ENCODE assay signal across 16 cellular contexts in genomic region chr2:6880200-6880733, GRCh38. TPM values are rescaled to one million over a fixed set of nuclear protein-coding genes. Genes with fewer than 3 reads are reported as not detected.
DNase-seq lines count a peak whose midpoint lies in the region; ATAC-seq and TF ChIP-seq lines count a peak whose summit lies in the region.
"Had no signal": no experiment of that assay in that cellular context is flagged by ENCODE, and none has a peak within 500 bp of the region (broad histone marks: within the 10 kb centered on the region; RNA-seq: fewer than 3 reads in every experiment).

No MANE protein-coding gene starts in this region.

- peaks cover 8% of the 10 kb centered on the region for H3F3A ChIP-seq in MM.1S (ENCODE audit: insufficient read depth, low read length)

- H3K36me3 ChIP-seq in spleen, result no peaks in the 10 kb centered on the region
- H3K36me3 ChIP-seq in MM.1S (replicated peaks; ENCODE audit: insufficient read depth, low read length), result no peaks in the 10 kb centered on the region
- H3K36me3 ChIP-seq: breast epithelium, HAP-1 had no signal

- TF ChIP-seq CTCF in spleen (IDR thresholded peaks at IDR 0.05 in 8 of 11, conservative IDR thresholded peaks at IDR 0.05 in 3 of 11), result no peak
- no peak for TF ChIP-seq CTCF in MM.1S (IDR thresholded peaks at IDR 0.05; ENCODE audit: low read length)

- H3K27ac Mint-ChIP-seq in activated T-cell treated with anti-CD3 and anti-CD28 coated beads, Interleukin-2, amount 50 U/mL, for 72 hours, result peak overlapping the region; percentile 93
- H3K27ac Mint-ChIP-seq in activated naive CD8-positive, alpha-beta T cell treated with anti-CD3 and anti-CD28 coated beads for 36 hours, result peak overlapping the region; percentile 72

- no peaks in the 10 kb centered on the region for H3K27me3 Mint-ChIP-seq in activated T-cell treated with anti-CD3 and anti-CD28 coated beads, Interleukin-2, amount 50 U/mL, for 72 hours (ENCODE audit: low read depth)
- H3K27me3 Mint-ChIP-seq in activated naive CD8-positive, alpha-beta T cell treated with anti-CD3 and anti-CD28 coated beads for 36 hours, result no peaks in the 10 kb centered on the region

- peaks cover 2 to 3% of the 10 kb centered on the region in 2 donors for H3K36me3 Mint-ChIP-seq in activated T-cell treated with anti-CD3 and anti-CD28 coated beads, Interleukin-2, amount 50 U/mL, for 72 hours (ENCODE audit: insufficient read depth in 2 of 2)
- H3K36me3 Mint-ChIP-seq in activated naive CD8-positive, alpha-beta T cell treated with anti-CD3 and anti-CD28 coated beads for 36 hours, result no peaks in the 10 kb centered on the region

- no peaks in the 10 kb centered on the region for H3K9me2 ChIP-seq in MM.1S (replicated peaks; ENCODE audit: insufficient read depth, low read length)

- intact Hi-C loops in spleen (cut with DNase I; ENCODE audit: low total_unique reads), result no loop called here

- H3K9ac ChIP-seq in MM.1S (ENCODE audit: low read length), result no peak overlapping the region

- H3K9me3 Mint-ChIP-seq in activated T-cell treated with anti-CD3 and anti-CD28 coated beads, Interleukin-2, amount 50 U/mL, for 72 hours, result no peaks in the 10 kb centered on the region
- no peaks in the 10 kb centered on the region for H3K9me3 Mint-ChIP-seq in activated naive CD8-positive, alpha-beta T cell treated with anti-CD3 and anti-CD28 coated beads for 36 hours

- peak; percentile 46 to 53 for ATAC-seq in activated T-cell treated with anti-CD3 and anti-CD28 coated beads, Interleukin-2, amount 50 U/mL, for 72 hours (replicated peaks in 1 of 2)
- no peak for ATAC-seq in HG03196 (IDR thresholded peaks at IDR 0.05; ENCODE audit: unreplicated experiment)

- TF ChIP-seq POLR2A in spleen (IDR thresholded peaks at IDR 0.05), result no peak

- no peak overlapping the region for H2AFZ ChIP-seq in MM.1S (ENCODE audit: low read length)

- H4K20me1 ChIP-seq in MM.1S (ENCODE audit: insufficient read depth, low read length), result no peaks in the 10 kb centered on the region

- H3K4me1 Mint-ChIP-seq in activated T-cell treated with anti-CD3 and anti-CD28 coated beads, Interleukin-2, amount 50 U/mL, for 72 hours (ENCODE audit: low read depth), result peaks cover 64% of the 10 kb centered on the region
- peaks cover 50% of the 10 kb centered on the region for H3K4me1 Mint-ChIP-seq in activated naive CD8-positive, alpha-beta T cell treated with anti-CD3 and anti-CD28 coated beads for 36 hours

- H3K27ac ChIP-seq in spleen, result peak overlapping the region in 6 of 8 donors; percentile 4 to 54 (median 36)
- H3K27ac ChIP-seq in MM.1S (ENCODE audit: low read length), result no peak overlapping the region
- H3K27ac ChIP-seq: breast epithelium, epithelial cell of prostate had no signal

- peaks cover 17 to 78% (median 41%) of the 10 kb centered on the region in 6 donors for H3K4me1 ChIP-seq in spleen
- peaks cover 17% of the 10 kb centered on the region for H3K4me1 ChIP-seq in MM.1S (ENCODE audit: low read length)
- H3K4me1 ChIP-seq: breast epithelium, HAP-1 had no signal

- H3K79me2 ChIP-seq in MM.1S (ENCODE audit: low read length), result no peaks in the 10 kb centered on the region

- peak in 1 of 2 donors; percentile 18 for DNase-seq in activated T-cell treated with anti-CD3 and anti-CD28 coated beads, Interleukin-2, amount 50 U/mL, for 72 hours
- DNase-seq in activated T-cell treated with anti-CD3 and anti-CD28 coated beads, Interleukin-2, amount 50 U/mL, for 48 hours, result no peak
- DNase-seq in MV-4-11 (lab: John Stamatoyannopoulos, UW) (peak; percentile 60), spleen (no peak), DMS153 treated with DMSO at 0.1 percent for 48 hours (lab: John Stamatoyannopoulos, UW; ENCODE audit: unreplicated experiment) (no peak), MM.1S (no peak)
- DNase-seq in activated naive CD8-positive, alpha-beta T cell treated with anti-CD3 and anti-CD28 coated beads for 36 hours, result no peak
- DNase-seq: hippocampal formation, mammary epithelial cell, NCI-H2029 treated with DMSO at 0.1 percent for 48 hours, SW 1271 had no signal

- WGBS in spleen, 5 donors, result 26 to 57% (median 42%) methylated on average over 2 of the region's 2 CpGs

- H3K4me3 ChIP-seq in spleen, result peak overlapping the region in 1 of 8 donors; percentile 5
- H3K4me3 ChIP-seq in MM.1S (ENCODE audit: low read length), result no peak overlapping the region
- H3K4me3 ChIP-seq: breast epithelium, HAP-1 had no signal

- peak overlapping the region; percentile 61 to 86 for H3K4me3 Mint-ChIP-seq in activated T-cell treated with anti-CD3 and anti-CD28 coated beads, Interleukin-2, amount 50 U/mL, for 72 hours
- H3K4me3 Mint-ChIP-seq in activated naive CD8-positive, alpha-beta T cell treated with anti-CD3 and anti-CD28 coated beads for 36 hours, result peak overlapping the region; percentile 46

- H3K9me3 ChIP-seq in spleen, result no peaks in the 10 kb centered on the region
- H3K9me3 ChIP-seq in MM.1S (replicated peaks; ENCODE audit: insufficient read depth, low read length), result no peaks in the 10 kb centered on the region
- H3K9me3 ChIP-seq: breast epithelium, HAP-1 had no signal

- no peaks in the 10 kb centered on the region for H3K27me3 ChIP-seq in spleen (replicated peaks in 1 of 7)
- no peaks in the 10 kb centered on the region for H3K27me3 ChIP-seq in MM.1S (replicated peaks; ENCODE audit: insufficient read depth, low read length)
- H3K27me3 ChIP-seq: breast epithelium had no signal

- no peak overlapping the region for H3K4me2 ChIP-seq in MM.1S (ENCODE audit: low read depth, low read length)

RNA-seq across cellular contexts. Expression of gene RSAD2, which starts 2.7 kb away (rescaled TPM):
- 10 to 100 TPM in 1 of 2 donors, 1 to 10 TPM in 1; 5.4 to 17.8 TPM for total RNA-seq in activated T-cell treated with anti-CD3 and anti-CD28 coated beads, Interleukin-2, amount 50 U/mL, for 72 hours
- 10 to 100 TPM in 1 of 2 experiments, 1 to 10 TPM in 1; 9.2 to 10.0 TPM for total RNA-seq in activated naive CD8-positive, alpha-beta T cell treated with anti-CD3 and anti-CD28 coated beads for 36 hours
- 10 to 100 TPM in 5 of 7 donors, 1 to 10 TPM in 2; 6.2 to 18.6 (median 12.0) TPM for total RNA-seq in spleen
- 1 to 10 TPM; 2.1 to 4.7 (median 3.1) TPM for polyA plus RNA-seq in spleen
- total RNA-seq: osteocyte had no signal

RNA-seq across cellular contexts. Expression of gene CMPK2, which starts 14.6 kb away (rescaled TPM):
- total RNA-seq in activated T-cell treated with anti-CD3 and anti-CD28 coated beads, Interleukin-2, amount 50 U/mL, for 72 hours, result 10 to 100 TPM in 1 of 2 donors, 1 to 10 TPM in 1; 5.7 to 10.6 TPM
- total RNA-seq in activated naive CD8-positive, alpha-beta T cell treated with anti-CD3 and anti-CD28 coated beads for 36 hours, result 10 to 100 TPM; 11.8 to 13.2 TPM
- 10 to 100 TPM in 4 of 7 donors, 1 to 10 TPM in 3; 6.7 to 18.8 (median 12.0) TPM for total RNA-seq in spleen
- polyA plus RNA-seq in spleen, result 1 to 10 TPM; 2.5 to 8.0 (median 4.4) TPM

RNA-seq across cellular contexts. Expression of gene RNF144A, which starts 36.9 kb away (rescaled TPM):
- total RNA-seq in activated T-cell treated with anti-CD3 and anti-CD28 coated beads, Interleukin-2, amount 50 U/mL, for 72 hours, result 10 to 100 TPM; 52.1 to 73.9 TPM
- 10 to 100 TPM; 29.7 to 31.4 TPM for total RNA-seq in activated naive CD8-positive, alpha-beta T cell treated with anti-CD3 and anti-CD28 coated beads for 36 hours
- 10 to 100 TPM; 42.5 to 86.6 (median 67.1) TPM for total RNA-seq in spleen
- 10 to 100 TPM in 1 of 3 donors, 1 to 10 TPM in 2; 3.8 to 12.5 (median 5.2) TPM for polyA plus RNA-seq in spleen
